1 cellular context compared by ENCODE assay signal in the genomic region with DNA sequence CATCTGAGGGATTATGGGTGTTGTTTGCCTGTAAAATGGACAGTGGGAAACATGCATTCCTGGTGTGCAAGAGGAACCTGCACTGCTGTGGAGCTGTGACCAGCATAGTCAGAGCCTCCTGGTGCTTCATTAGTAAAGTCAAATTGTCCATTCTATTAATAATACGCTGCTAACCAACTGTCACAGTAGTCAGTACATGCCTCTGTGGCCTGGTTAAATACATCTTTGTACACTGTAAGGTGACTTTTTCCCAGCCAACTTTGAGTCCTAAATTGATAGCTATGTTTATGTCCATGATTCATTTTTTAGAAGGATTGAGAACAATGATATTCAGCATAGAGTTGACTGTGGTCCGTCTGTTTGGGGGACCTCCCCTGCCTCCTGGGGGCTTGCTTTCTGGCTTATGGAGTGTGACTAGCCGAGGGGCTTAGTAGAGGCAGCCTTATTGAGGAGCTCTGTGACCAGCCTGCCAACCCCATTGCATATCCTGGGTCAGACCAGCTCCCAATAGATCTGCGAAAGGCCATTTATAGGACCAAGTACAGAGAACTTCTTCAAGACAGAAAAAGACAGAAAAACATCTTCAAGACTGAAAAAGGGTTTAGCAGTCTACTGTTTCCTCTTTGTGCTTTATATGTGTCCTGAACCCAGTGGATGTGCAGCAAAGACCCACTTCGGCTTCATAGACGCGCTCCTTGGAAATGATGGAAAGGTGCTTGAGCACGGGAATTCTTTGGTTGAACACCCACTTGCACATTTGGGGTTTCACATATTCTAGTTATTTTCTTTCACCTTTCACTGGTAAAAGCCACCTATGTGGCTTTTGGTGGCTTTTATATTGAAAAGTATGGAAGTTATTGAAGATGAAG.
TF ChIP-seq lines count a peak whose summit lies in the region.

No MANE protein-coding gene starts in this region.

TF ChIP-seq in HepG2, 621 proteins besides CTCF, POLR2A, EP300 and RAD21:
- TF ChIP-seq ZNF549 (CRISPR knock-in tag; IDR thresholded peaks at IDR 0.05) (no peak), ZNF747 (CRISPR knock-in tag; IDR thresholded peaks at IDR 0.05; ENCODE audit: borderline replicate concordance) (no peak), STAG1 (CRISPR knock-in tag; IDR thresholded peaks at IDR 0.05) (no peak), ZNF350 (CRISPR knock-in tag; IDR thresholded peaks at IDR 0.05; ENCODE audit: borderline replicate concordance, low read depth) (no peak), ZNF501 (CRISPR knock-in tag; IDR thresholded peaks at IDR 0.05) (no peak), HMGA1 (CRISPR knock-in tag; conservative IDR thresholded peaks at IDR 0.05) (no peak), ZNF614 (CRISPR knock-in tag; IDR thresholded peaks at IDR 0.05; ENCODE audit: borderline replicate concordance) (no peak), ZNF383 (CRISPR knock-in tag; IDR thresholded peaks at IDR 0.05; ENCODE audit: borderline replicate concordance) (no peak), TAF1 (CRISPR knock-in tag; IDR thresholded peaks at IDR 0.05) (no peak), NBN (conservative IDR thresholded peaks at IDR 0.05) (no peak), ZFYVE20 (CRISPR knock-in tag; IDR thresholded peaks at IDR 0.05; ENCODE audit: borderline replicate concordance, low read depth) (no peak), RFXANK (CRISPR knock-in tag; IDR thresholded peaks at IDR 0.05) (no peak), NFIB (CRISPR knock-in tag; IDR thresholded peaks at IDR 0.05; ENCODE audit: borderline replicate concordance) (no peak), ZFP90 (CRISPR knock-in tag; IDR thresholded peaks at IDR 0.05; ENCODE audit: borderline replicate concordance) (no peak), ZFP41 (CRISPR knock-in tag; IDR thresholded peaks at IDR 0.05; ENCODE audit: borderline replicate concordance) (no peak), NAIF1 (CRISPR knock-in tag; IDR thresholded peaks at IDR 0.05; ENCODE audit: borderline replicate concordance) (no peak), HES4 (CRISPR knock-in tag; IDR thresholded peaks at IDR 0.05; ENCODE audit: borderline replicate concordance) (no peak), ZNF577 (CRISPR knock-in tag; IDR thresholded peaks at IDR 0.05; ENCODE audit: borderline replicate concordance, low read depth) (no peak)
- TF ChIP-seq, protein P1, sequence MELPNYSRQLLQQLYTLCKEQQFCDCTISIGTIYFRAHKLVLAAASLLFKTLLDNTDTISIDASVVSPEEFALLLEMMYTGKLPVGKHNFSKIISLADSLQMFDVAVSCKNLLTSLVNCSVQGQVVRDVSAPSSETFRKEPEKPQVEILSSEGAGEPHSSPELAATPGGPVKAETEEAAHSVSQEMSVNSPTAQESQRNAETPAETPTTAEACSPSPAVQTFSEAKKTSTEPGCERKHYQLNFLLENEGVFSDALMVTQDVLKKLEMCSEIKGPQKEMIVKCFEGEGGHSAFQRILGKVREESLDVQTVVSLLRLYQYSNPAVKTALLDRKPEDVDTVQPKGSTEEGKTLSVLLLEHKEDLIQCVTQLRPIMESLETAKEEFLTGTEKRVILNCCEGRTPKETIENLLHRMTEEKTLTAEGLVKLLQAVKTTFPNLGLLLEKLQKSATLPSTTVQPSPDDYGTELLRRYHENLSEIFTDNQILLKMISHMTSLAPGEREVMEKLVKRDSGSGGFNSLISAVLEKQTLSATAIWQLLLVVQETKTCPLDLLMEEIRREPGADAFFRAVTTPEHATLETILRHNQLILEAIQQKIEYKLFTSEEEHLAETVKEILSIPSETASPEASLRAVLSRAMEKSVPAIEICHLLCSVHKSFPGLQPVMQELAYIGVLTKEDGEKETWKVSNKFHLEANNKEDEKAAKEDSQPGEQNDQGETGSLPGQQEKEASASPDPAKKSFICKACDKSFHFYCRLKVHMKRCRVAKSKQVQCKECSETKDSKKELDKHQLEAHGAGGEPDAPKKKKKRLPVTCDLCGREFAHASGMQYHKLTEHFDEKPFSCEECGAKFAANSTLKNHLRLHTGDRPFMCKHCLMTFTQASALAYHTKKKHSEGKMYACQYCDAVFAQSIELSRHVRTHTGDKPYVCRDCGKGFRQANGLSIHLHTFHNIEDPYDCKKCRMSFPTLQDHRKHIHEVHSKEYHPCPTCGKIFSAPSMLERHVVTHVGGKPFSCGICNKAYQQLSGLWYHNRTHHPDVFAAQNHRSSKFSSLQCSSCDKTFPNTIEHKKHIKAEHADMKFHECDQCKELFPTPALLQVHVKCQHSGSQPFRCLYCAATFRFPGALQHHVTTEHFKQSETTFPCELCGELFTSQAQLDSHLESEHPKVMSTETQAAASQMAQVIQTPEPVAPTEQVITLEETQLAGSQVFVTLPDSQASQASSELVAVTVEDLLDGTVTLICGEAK (IDR thresholded peaks at IDR 0.05), result no peak
- TF ChIP-seq, protein P1 (CRISPR knock-in tag; IDR thresholded peaks at IDR 0.05), result no peak
- TF ChIP-seq, protein P2, sequence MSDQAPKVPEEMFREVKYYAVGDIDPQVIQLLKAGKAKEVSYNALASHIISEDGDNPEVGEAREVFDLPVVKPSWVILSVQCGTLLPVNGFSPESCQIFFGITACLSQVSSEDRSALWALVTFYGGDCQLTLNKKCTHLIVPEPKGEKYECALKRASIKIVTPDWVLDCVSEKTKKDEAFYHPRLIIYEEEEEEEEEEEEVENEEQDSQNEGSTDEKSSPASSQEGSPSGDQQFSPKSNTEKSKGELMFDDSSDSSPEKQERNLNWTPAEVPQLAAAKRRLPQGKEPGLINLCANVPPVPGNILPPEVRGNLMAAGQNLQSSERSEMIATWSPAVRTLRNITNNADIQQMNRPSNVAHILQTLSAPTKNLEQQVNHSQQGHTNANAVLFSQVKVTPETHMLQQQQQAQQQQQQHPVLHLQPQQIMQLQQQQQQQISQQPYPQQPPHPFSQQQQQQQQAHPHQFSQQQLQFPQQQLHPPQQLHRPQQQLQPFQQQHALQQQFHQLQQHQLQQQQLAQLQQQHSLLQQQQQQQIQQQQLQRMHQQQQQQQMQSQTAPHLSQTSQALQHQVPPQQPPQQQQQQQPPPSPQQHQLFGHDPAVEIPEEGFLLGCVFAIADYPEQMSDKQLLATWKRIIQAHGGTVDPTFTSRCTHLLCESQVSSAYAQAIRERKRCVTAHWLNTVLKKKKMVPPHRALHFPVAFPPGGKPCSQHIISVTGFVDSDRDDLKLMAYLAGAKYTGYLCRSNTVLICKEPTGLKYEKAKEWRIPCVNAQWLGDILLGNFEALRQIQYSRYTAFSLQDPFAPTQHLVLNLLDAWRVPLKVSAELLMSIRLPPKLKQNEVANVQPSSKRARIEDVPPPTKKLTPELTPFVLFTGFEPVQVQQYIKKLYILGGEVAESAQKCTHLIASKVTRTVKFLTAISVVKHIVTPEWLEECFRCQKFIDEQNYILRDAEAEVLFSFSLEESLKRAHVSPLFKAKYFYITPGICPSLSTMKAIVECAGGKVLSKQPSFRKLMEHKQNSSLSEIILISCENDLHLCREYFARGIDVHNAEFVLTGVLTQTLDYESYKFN (CRISPR knock-in tag; conservative IDR thresholded peaks at IDR 0.05), result no peak
